In the genomic region with DNA sequence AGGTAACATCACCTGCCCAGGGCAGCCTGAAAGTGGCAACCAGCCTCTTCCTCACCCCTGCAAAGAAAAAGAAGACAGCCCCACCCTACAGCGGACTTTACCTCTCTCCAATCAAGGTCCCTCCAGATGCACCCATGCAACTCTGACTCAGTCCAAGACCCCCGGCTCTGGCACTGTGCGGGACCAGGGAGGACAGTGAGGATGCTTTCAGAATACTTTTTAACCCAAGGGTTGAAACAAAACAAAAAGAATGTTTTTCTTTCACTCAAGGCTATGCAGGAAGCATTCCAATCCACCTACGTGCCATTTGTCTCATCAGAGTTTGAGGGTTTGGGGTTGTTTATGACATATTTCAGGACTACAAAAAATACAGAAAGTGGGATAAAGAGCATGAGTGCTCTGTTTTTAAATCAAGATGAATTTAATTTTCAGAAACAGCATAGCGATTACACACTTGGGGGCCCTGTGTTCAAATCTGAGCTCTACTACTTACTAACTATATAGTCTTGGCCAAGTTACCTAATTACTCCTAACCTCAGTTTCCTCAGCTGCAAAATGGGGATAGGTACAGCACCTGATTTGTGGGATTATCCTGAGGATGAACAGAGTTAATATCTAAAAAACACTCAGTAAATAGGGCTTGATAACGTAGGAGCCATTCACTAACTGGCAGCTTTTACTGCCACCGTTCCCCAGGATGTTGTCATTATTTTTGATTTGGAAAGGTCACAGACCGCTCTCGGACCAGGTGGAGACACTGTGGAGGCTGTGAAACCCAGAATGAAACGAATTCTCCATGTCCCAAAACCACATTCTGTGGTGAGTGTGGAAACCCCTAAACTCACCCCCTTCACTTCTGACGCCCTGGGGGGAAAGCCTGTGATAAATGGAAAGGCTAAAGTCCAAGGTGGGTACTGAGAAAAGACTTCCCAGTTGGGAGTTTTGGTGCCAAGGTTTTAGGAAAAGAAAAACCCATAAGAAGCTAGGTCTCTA, we compare ENCODE assay signal across 13 cellular contexts. TPM values are rescaled to one million over a fixed set of nuclear protein-coding genes. Genes with fewer than 3 reads are reported as not detected.
DNase-seq lines count a peak whose midpoint lies in the region; ATAC-seq and TF ChIP-seq lines count a peak whose summit lies in the region.
"Had no signal": no experiment of that assay in that cellular context is flagged by ENCODE, and none has a peak within 500 bp of the region (broad histone marks: within the 10 kb centered on the region; RNA-seq: fewer than 3 reads in every experiment).

No MANE protein-coding gene starts in this region.

- no peaks in the 10 kb centered on the region for H3K36me3 Mint-ChIP-seq in dendritic cell treated with granulocyte-macrophage colony-stimulating factor and Interleukin-4, amounts not matched to agents 40 ng/mL and 50 ng/mL, for 4 days (ENCODE audit: low read depth)
- H3K36me3 Mint-ChIP-seq in activated T-cell treated with anti-CD3 and anti-CD28 coated beads, Interleukin-2, amount 50 U/mL, for 4 hours (ENCODE audit: insufficient read depth) = no peaks in the 10 kb centered on the region

- H3K4me1 Mint-ChIP-seq in dendritic cell treated with granulocyte-macrophage colony-stimulating factor and Interleukin-4, amounts not matched to agents 40 ng/mL and 50 ng/mL, for 4 days (ENCODE audit: low read depth) = peaks cover 33% of the 10 kb centered on the region
- peaks cover 8% of the 10 kb centered on the region for H3K4me1 Mint-ChIP-seq in activated T-cell treated with anti-CD3 and anti-CD28 coated beads, Interleukin-2, amount 50 U/mL, for 4 hours (ENCODE audit: low read depth)

- TF ChIP-seq CTCF in GM13976 (IDR thresholded peaks at IDR 0.05; ENCODE audit: borderline replicate concordance, control extremely low read depth, extremely low read depth, insufficient read depth, missing control alignments) = no peak

- H3K27me3 Mint-ChIP-seq in dendritic cell treated with granulocyte-macrophage colony-stimulating factor and Interleukin-4, amounts not matched to agents 40 ng/mL and 50 ng/mL, for 4 days = peaks cover 26% of the 10 kb centered on the region
- H3K27me3 Mint-ChIP-seq in activated T-cell treated with anti-CD3 and anti-CD28 coated beads, Interleukin-2, amount 50 U/mL, for 4 hours (ENCODE audit: low read depth) = no peaks in the 10 kb centered on the region

- H3K4me3 Mint-ChIP-seq in dendritic cell treated with granulocyte-macrophage colony-stimulating factor and Interleukin-4, amounts not matched to agents 40 ng/mL and 50 ng/mL, for 4 days = no peak overlapping the region
- H3K4me3 Mint-ChIP-seq in activated T-cell treated with anti-CD3 and anti-CD28 coated beads, Interleukin-2, amount 50 U/mL, for 4 hours = no peak overlapping the region
- H3K4me3 Mint-ChIP-seq: activated CD4-positive, alpha-beta T cell treated with anti-CD3 and anti-CD28 coated beads, Interleukin-2, amount 10 ng/mL, durations not matched to agents 24 days and 14 days had no signal

- ATAC-seq in activated T-cell treated with anti-CD3 and anti-CD28 coated beads, Interleukin-2, amount 50 U/mL, for 4 hours = no peak
- no peak for ATAC-seq in HG02970 (IDR thresholded peaks at IDR 0.05; ENCODE audit: low FRiP score, unreplicated experiment)

- intact Hi-C loops in dendritic cell treated with granulocyte-macrophage colony-stimulating factor and Interleukin-4, amounts not matched to agents 40 ng/mL and 50 ng/mL, for 4 days (cut with micrococcal nuclease) = no loop called here

- in situ Hi-C loops in GM13976 (cut with MboI; ENCODE audit: low sequenced_read_pairs, unreplicated experiment) = no loop called here

- peak overlapping the region; percentile 42 for H3K27ac Mint-ChIP-seq in dendritic cell treated with granulocyte-macrophage colony-stimulating factor and Interleukin-4, amounts not matched to agents 40 ng/mL and 50 ng/mL, for 4 days
- H3K27ac Mint-ChIP-seq: activated CD4-positive, alpha-beta T cell treated with anti-CD3 and anti-CD28 coated beads, Interleukin-2, amount 10 ng/mL, durations not matched to agents 24 days and 14 days had no signal

- H3K9me3 Mint-ChIP-seq in dendritic cell treated with granulocyte-macrophage colony-stimulating factor and Interleukin-4, amounts not matched to agents 40 ng/mL and 50 ng/mL, for 4 days = no peaks in the 10 kb centered on the region
- no peaks in the 10 kb centered on the region for H3K9me3 Mint-ChIP-seq in activated T-cell treated with anti-CD3 and anti-CD28 coated beads, Interleukin-2, amount 50 U/mL, for 4 hours
- H3K9me3 Mint-ChIP-seq: activated CD4-positive, alpha-beta T cell treated with anti-CD3 and anti-CD28 coated beads, Interleukin-2, amount 10 ng/mL, durations not matched to agents 24 days and 14 days had no signal

- peak; percentile 71 for DNase-seq in A172 (ENCODE audit: low spot score)
- DNase-seq in LHCN-M2 (ENCODE audit: low read depth) = peak; percentile 86
- peak; percentile 60 for DNase-seq in myocyte (ENCODE audit: low read depth)
- DNase-seq in GM13976 (ENCODE audit: low spot score) = no peak
- DNase-seq in NCI-H2196 (lab: John Stamatoyannopoulos, UW; ENCODE audit: unreplicated experiment) = no peak
- DNase-seq in activated T-cell treated with anti-CD3 and anti-CD28 coated beads, Interleukin-2, amount 50 U/mL, for 4 hours = no peak
- DNase-seq: activated CD4-positive, alpha-beta T cell treated with anti-CD3 and anti-CD28 coated beads, Interleukin-2, amount 10 ng/mL, durations not matched to agents 24 days and 14 days; BE2C; central memory CD4-positive, alpha-beta T cell; H7; OCI-M1 had no signal

RNA-seq across cellular contexts. Expression of a gene that starts 5.6 kb away (rescaled TPM):
- total RNA-seq in A172 (2014; rRNA removed; shearing (Covaris generic)) = 45.4 and 60.1 TPM in 2 replicates
- total RNA-seq in LHCN-M2 (2014; rRNA removed) = 8.5 and 19.1 TPM in 2 replicates
- 60.8 TPM for polyA plus RNA-seq in LHCN-M2 (2012)
- total RNA-seq in myocyte = 83.5 and 90.2 TPM in 2 replicates
- 116 TPM for polyA plus RNA-seq in myocyte (2012)
- 1 to 10 TPM in 1 of 3 donors, under 1 TPM in 2; 0.63 to 1.7 (median 0.90) TPM for total RNA-seq in activated T-cell treated with anti-CD3 and anti-CD28 coated beads, Interleukin-2, amount 50 U/mL, for 4 hours

RNA-seq across cellular contexts. Expression of a gene that starts 45.5 kb away (rescaled TPM):
- 0.28 TPM in 1 of 2 replicates, not detected in the other for total RNA-seq in A172 (2014; rRNA removed; shearing (Covaris generic))
- total RNA-seq in LHCN-M2 (2014; rRNA removed) (not detected in 2 replicates), myocyte (0.52 and 2.3 TPM in 2 replicates)
- 0.17 TPM for polyA plus RNA-seq in LHCN-M2 (2012)
- polyA plus RNA-seq in myocyte (2012) = 1.8 TPM
- total RNA-seq in activated T-cell treated with anti-CD3 and anti-CD28 coated beads, Interleukin-2, amount 50 U/mL, for 4 hours = not detected
- total RNA-seq: activated CD4-positive, alpha-beta T cell treated with anti-CD3 and anti-CD28 coated beads, Interleukin-2, amount 10 ng/mL, durations not matched to agents 24 days and 14 days; H7 had no signal

Comparison
In these comparisons a context has a peak if more than half of its experiments do, and no peak if none do; other contexts are left out.
1. DNase-seq: peak in A172 (single experiment), LHCN-M2 (single experiment) and myocyte (single experiment); none in GM13976 (single experiment), NCI-H2196 (single experiment) and activated T-cell treated with anti-CD3 and anti-CD28 coated beads, Interleukin-2, amount 50 U/mL, for 4 hours (single experiment).